ENCODE assay signal across 8 cellular contexts in the genomic region with DNA sequence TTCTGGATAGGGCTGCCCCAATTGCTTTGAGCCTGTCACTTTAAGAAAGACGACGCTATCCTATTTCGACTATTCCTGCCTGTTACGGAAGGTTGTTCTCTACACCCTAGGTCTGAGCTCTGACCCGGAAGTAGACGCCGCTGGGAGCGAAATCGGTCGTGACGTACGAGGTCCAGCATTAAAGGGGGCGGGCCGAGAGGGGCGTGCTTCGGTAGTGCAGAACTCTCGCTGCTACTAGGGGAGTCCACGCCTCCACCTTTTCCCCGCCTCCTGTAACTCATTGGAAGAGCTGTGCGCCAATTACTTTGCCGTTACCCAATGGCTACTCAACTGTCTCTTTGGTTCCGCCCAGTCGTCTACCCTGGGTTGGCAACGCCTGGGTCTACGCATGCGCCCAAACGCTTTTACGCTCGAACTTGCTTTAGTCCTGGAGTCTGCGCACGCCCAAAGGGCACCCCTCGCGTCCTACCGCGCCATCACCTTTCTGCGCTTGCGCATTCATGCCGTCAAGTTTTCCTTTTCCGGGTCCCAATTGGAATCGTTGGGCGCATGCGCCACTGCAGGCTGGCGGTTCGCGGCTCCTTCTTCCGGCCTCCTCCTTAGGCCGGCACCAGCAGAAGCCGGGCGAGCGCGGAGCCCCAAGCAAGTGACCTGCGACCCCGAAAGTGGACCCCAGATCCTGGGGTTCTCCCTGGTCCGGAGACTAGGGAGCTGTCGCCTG. TPM values are rescaled to one million over a fixed set of nuclear protein-coding genes. Genes with fewer than 3 reads are reported as not detected.
A peak's percentile ranks its signal among the peaks of the same experiment; 100 is the strongest.
DNase-seq lines count a peak whose midpoint lies in the region; ATAC-seq lines count a peak whose summit lies in the region.

A gene (plus strand): TSS at position 548 of the 721 bp plus-strand sequence. CDS start 536 bp downstream, outside the sequence.

- no peaks in the 10 kb centered on the region for H3K9me3 ChIP-seq in effector memory CD4-positive, alpha-beta T cell (ENCODE audit: control insufficient read depth, low read length)

- ATAC-seq in GM21360 (IDR thresholded peaks at IDR 0.05; ENCODE audit: unreplicated experiment) = peak; percentile 71

- H3K4me1 ChIP-seq in effector memory CD4-positive, alpha-beta T cell (ENCODE audit: control insufficient read depth, insufficient read depth, low read length, poor library complexity, severe bottlenecking) = peaks cover 48% of the 10 kb centered on the region

- peak within 1 kb of the TSS; percentile 85 for H3K4me3 ChIP-seq in effector memory CD4-positive, alpha-beta T cell (ENCODE audit: insufficient read depth, low read depth, low read length, poor library complexity, severe bottlenecking)

- H3K36me3 ChIP-seq in effector memory CD4-positive, alpha-beta T cell (ENCODE audit: control insufficient read depth, insufficient read depth, low read length) = peaks cover 34% of the 10 kb centered on the region

- H3K27me3 ChIP-seq in effector memory CD4-positive, alpha-beta T cell (replicated peaks; ENCODE audit: control insufficient read depth, insufficient read depth, low read length, poor library complexity, severe bottlenecking) = no peaks in the 10 kb centered on the region

- DNase-seq in CMK (ENCODE audit: low read depth) (peak; percentile 100), HT1080 (ENCODE audit: low read depth) (peak; percentile 100), NOMO-1 treated with DMSO at 0.1 percent for 48 hours (lab: John Stamatoyannopoulos, UW; ENCODE audit: unreplicated experiment) (peak; percentile 100), lung microvascular endothelial cell (ENCODE audit: low read depth in 2 of 2) (peak; percentile 100)
- peak; percentile 100 for DNase-seq in activated CD8-positive, alpha-beta memory T cell treated with anti-CD3 and anti-CD28 coated beads for 4 hours (ENCODE audit: low read depth in 2 of 2)
- DNase-seq in effector memory CD4-positive, alpha-beta T cell = peak; percentile 100
- peak; percentile 99 to 100 (median 100) for DNase-seq in stimulated activated CD4-positive, alpha-beta T cell treated with anti-CD3 and anti-CD28 coated beads, TNF-alpha, amount 100 ng/mL, for 48 hours (ENCODE audit: low read depth in 3 of 3)

- peak within 1 kb of the TSS; percentile 96 for H3K27ac ChIP-seq in effector memory CD4-positive, alpha-beta T cell (ENCODE audit: insufficient read depth, low read length, poor library complexity, severe bottlenecking)

RNA-seq across cellular contexts. Expression of the gene that starts here (rescaled TPM):
- total RNA-seq in HT1080 (2014; rRNA removed; shearing (Covaris generic)) = 41.8 and 53.5 TPM in 2 replicates
- polyA plus RNA-seq in HT1080 (2015; cell fraction: cytosol; rRNA removed) = 40.2 and 40.5 TPM in 2 replicates
- polyA plus RNA-seq in HT1080 (2015; cell fraction: nucleus; rRNA removed) = 86.3 and 90.7 TPM in 2 replicates
- total RNA-seq in lung microvascular endothelial cell = 10.2 and 12.9 TPM in 2 replicates

Comparison
In these comparisons a context has a peak if more than half of its experiments do, and no peak if none do; other contexts are left out.
1. Peak in every context shown above with its lines: DNase-seq, ATAC-seq, H3K4me3 ChIP-seq and H3K27ac ChIP-seq.